Comparison of ENCODE assay signal across 11 cellular contexts in genomic region chr16:70745536-70746025, GRCh38. TPM values are rescaled to one million over a fixed set of nuclear protein-coding genes. Genes with fewer than 3 reads are reported as not detected.
DNase-seq lines count a peak whose midpoint lies in the region; ATAC-seq and TF ChIP-seq lines count a peak whose summit lies in the region.
"Had no signal": no experiment of that assay in that cellular context is flagged by ENCODE, and none has a peak within 500 bp of the region (broad histone marks: within the 10 kb centered on the region; RNA-seq: fewer than 3 reads in every experiment).

No MANE protein-coding gene starts in this region.

- no peak overlapping the region for H3K4me3 ChIP-seq in CD8-positive, alpha-beta T cell (ENCODE audit: low read depth, low read length)
- H3K4me3 ChIP-seq in RWPE2 (ENCODE audit: severe bottlenecking) (no peak overlapping the region), esophagus squamous epithelium (no peak overlapping the region), skeletal muscle tissue (ENCODE audit: low read length in 3 of 3) (no peak overlapping the region)

- TF ChIP-seq CTCF in CD8-positive, alpha-beta T cell (IDR thresholded peaks at IDR 0.05) = no peak
- no peak for TF ChIP-seq CTCF in RWPE2 (IDR thresholded peaks at IDR 0.05; ENCODE audit: poor library complexity, severe bottlenecking)
- no peak for TF ChIP-seq CTCF in esophagus squamous epithelium (IDR thresholded peaks at IDR 0.05)

- no peaks in the 10 kb centered on the region for H3K27me3 Mint-ChIP-seq in CD8-positive, alpha-beta T cell (ENCODE audit: low read depth)
- H3K27me3 Mint-ChIP-seq: natural killer cell treated with Interleukin-12 subunit alpha and Interleukin-12 subunit beta and Interleukin-15 and Interleukin-18, amount 100 ng/mL, for 72 hours had no signal

- no peaks in the 10 kb centered on the region for H3K9me3 Mint-ChIP-seq in CD8-positive, alpha-beta T cell
- H3K9me3 Mint-ChIP-seq: natural killer cell treated with Interleukin-12 subunit alpha and Interleukin-12 subunit beta and Interleukin-15 and Interleukin-18, amount 100 ng/mL, for 72 hours had no signal

- H3K4me3 Mint-ChIP-seq in CD8-positive, alpha-beta T cell = no peak overlapping the region
- H3K4me3 Mint-ChIP-seq: natural killer cell treated with Interleukin-12 subunit alpha and Interleukin-12 subunit beta and Interleukin-15 and Interleukin-18, amount 100 ng/mL, for 72 hours had no signal

- 63 to 82% methylated on average over 1 to 6 of the region's 6 CpGs for WGBS in esophagus squamous epithelium, 2 donors

- peaks cover 7% of the 10 kb centered on the region for H3K36me3 ChIP-seq in CD8-positive, alpha-beta T cell (ENCODE audit: insufficient read depth, low read length)
- H3K36me3 ChIP-seq in RWPE2 (ENCODE audit: low read depth) (peaks cover 8% of the 10 kb centered on the region; the same call in 1 of the 2 replicates), esophagus squamous epithelium (peaks cover 0 to 43% (median 3%) of the 10 kb centered on the region in 3 donors), skeletal muscle tissue (ENCODE audit: control insufficient read depth in 3 of 3, insufficient read depth in 3 of 3, low read length in 3 of 3) (peaks cover 0 to 7% (median 5%) of the 10 kb centered on the region in 3 donors)

- H3K4me1 ChIP-seq in CD8-positive, alpha-beta T cell (ENCODE audit: insufficient read depth, low read length) = peaks cover 37% of the 10 kb centered on the region
- H3K4me1 ChIP-seq in RWPE2 (ENCODE audit: insufficient read depth, poor library complexity, severe bottlenecking) = peaks cover 44% of the 10 kb centered on the region
- H3K4me1 ChIP-seq in esophagus squamous epithelium = peaks cover 40 to 72% (median 51%) of the 10 kb centered on the region in 3 donors
- H3K4me1 ChIP-seq in skeletal muscle tissue (ENCODE audit: control insufficient read depth in 3 of 3, insufficient read depth in 3 of 3, low read length in 3 of 3) = peaks cover 49 to 72% (median 63%) of the 10 kb centered on the region in 3 donors

- intact Hi-C loops in CD8-positive, alpha-beta T cell (cut with DNase I, micrococcal nuclease) = no loop called here
- intact Hi-C loops in esophagus squamous epithelium (cut with DNase I) = no loop called here

- POLR2A ChIA-PET in CD8-positive, alpha-beta T cell (lab: Charles Lee) = no interaction called here

- no peaks in the 10 kb centered on the region for H3K9me3 ChIP-seq in CD8-positive, alpha-beta T cell (ENCODE audit: low read length)
- no peaks in the 10 kb centered on the region for H3K9me3 ChIP-seq in RWPE2 (ENCODE audit: severe bottlenecking)
- no peaks in the 10 kb centered on the region for H3K9me3 ChIP-seq in esophagus squamous epithelium
- no peaks in the 10 kb centered on the region for H3K9me3 ChIP-seq in skeletal muscle tissue (ENCODE audit: control insufficient read depth in 3 of 3, low read length in 3 of 3)

- no peaks in the 10 kb centered on the region for H3K27me3 ChIP-seq in CD8-positive, alpha-beta T cell (ENCODE audit: insufficient read depth, low read length)
- no peaks in the 10 kb centered on the region for H3K27me3 ChIP-seq in RWPE2 (ENCODE audit: insufficient read depth, poor library complexity, severe bottlenecking)
- H3K27me3 ChIP-seq in esophagus squamous epithelium = no peaks in the 10 kb centered on the region
- H3K27me3 ChIP-seq in skeletal muscle tissue (ENCODE audit: control insufficient read depth in 3 of 3, insufficient read depth in 3 of 3, low read length in 3 of 3) = no peaks in the 10 kb centered on the region

- no peak for ATAC-seq in CD8-positive, alpha-beta T cell
- ATAC-seq in RWPE2 (ENCODE audit: low read depth) = no peak
- ATAC-seq in HG02763 (IDR thresholded peaks at IDR 0.05; ENCODE audit: unreplicated experiment) = no peak
- no peak for ATAC-seq in GM18511 (IDR thresholded peaks at IDR 0.05; ENCODE audit: unreplicated experiment)
- no peak for ATAC-seq in HG02973 (IDR thresholded peaks at IDR 0.05; ENCODE audit: unreplicated experiment)
- ATAC-seq: natural killer cell treated with Interleukin-12 subunit alpha and Interleukin-12 subunit beta and Interleukin-15 and Interleukin-18, amount 100 ng/mL, for 72 hours had no signal

- H3K27ac Mint-ChIP-seq in CD8-positive, alpha-beta T cell = peak overlapping the region; percentile 89

- no peak for DNase-seq in CD8-positive, alpha-beta T cell
- DNase-seq in RWPE2 (ENCODE audit: low spot score) (no peak), esophagus squamous epithelium (lab: John Stamatoyannopoulos, UW) (no peak), epidermal melanocyte (ENCODE audit: insufficient read length, low spot score) (no peak)
- DNase-seq: MM.1S, NCI-H524 treated with DMSO at 0.1 percent for 48 hours had no signal

- H3K36me3 Mint-ChIP-seq in CD8-positive, alpha-beta T cell = peaks cover 59% of the 10 kb centered on the region

- H3K9ac ChIP-seq in skeletal muscle tissue (ENCODE audit: low read depth in 1 of 3, low read length in 3 of 3) = peak overlapping the region in 1 of 3 donors; percentile 41

- no peak overlapping the region for H3K27ac ChIP-seq in CD8-positive, alpha-beta T cell (ENCODE audit: low read depth, low read length)
- H3K27ac ChIP-seq in RWPE2 (ENCODE audit: poor library complexity, severe bottlenecking) (peak overlapping the region; percentile 85), esophagus squamous epithelium (peak overlapping the region; percentile 76 to 90 (median 82)), skeletal muscle tissue (ENCODE audit: low read depth, low read length) (peak overlapping the region; percentile 80)

- peaks cover 49% of the 10 kb centered on the region for H3K4me1 Mint-ChIP-seq in CD8-positive, alpha-beta T cell (ENCODE audit: low read depth)

- no peak for TF ChIP-seq POLR2A in esophagus squamous epithelium (IDR thresholded peaks at IDR 0.05)

- CTCF ChIA-PET in CD8-positive, alpha-beta T cell (lab: Charles Lee) = no interaction called here

RNA-seq across cellular contexts. Expression of gene VAC14, which starts 55.4 kb away (rescaled TPM):
- 10 to 100 TPM; 27.1 to 27.2 TPM for total RNA-seq in CD8-positive, alpha-beta T cell
- 10 to 100 TPM; 18.6 to 32.2 (median 25.9) TPM for total RNA-seq in esophagus squamous epithelium
- 15.1 TPM for total RNA-seq in skeletal muscle tissue

RNA-seq across cellular contexts. Expression of gene MTSS2, which starts 59.7 kb away (rescaled TPM):
- 10 to 100 TPM; 27.9 to 28.4 TPM for total RNA-seq in CD8-positive, alpha-beta T cell
- total RNA-seq in esophagus squamous epithelium (10 to 100 TPM; 15.5 to 39.7 (median 27.5) TPM), skeletal muscle tissue (18.8 TPM)
